In genomic region chr12:48852734-48853168, GRCh38 we compare ENCODE assay signal across 8 cellular contexts. TPM values are rescaled to one million over a fixed set of nuclear protein-coding genes. Genes with fewer than 3 reads are reported as not detected.
DNase-seq lines count a peak whose midpoint lies in the region; ATAC-seq and TF ChIP-seq lines count a peak whose summit lies in the region.

No MANE protein-coding gene starts in this region.

- no peaks in the 10 kb centered on the region for H3K9me3 ChIP-seq in iPS-18c (ENCODE audit: control insufficient read depth, insufficient read depth, low read length)
- H3K9me3 ChIP-seq in suprapubic skin = no peaks in the 10 kb centered on the region

- H3K4me3 ChIP-seq in iPS-18c (ENCODE audit: insufficient read depth, low read depth, low read length) (peak overlapping the region; percentile 40; the same call in 1 of the 2 replicates), suprapubic skin (peak overlapping the region; percentile 72)

- H3K27me3 Mint-ChIP-seq in activated naive CD4-positive, alpha-beta T cell treated with anti-CD3 and anti-CD28 coated beads, Interleukin-2, amount 50 U/mL, for 24 hours = no peaks in the 10 kb centered on the region
- no peaks in the 10 kb centered on the region for H3K27me3 Mint-ChIP-seq in activated CD8-positive, alpha-beta T cell treated with anti-CD3 and anti-CD28 coated beads for 36 hours

- no peak for ATAC-seq in activated CD8-positive, alpha-beta T cell treated with anti-CD3 and anti-CD28 coated beads for 36 hours
- no peak for ATAC-seq in HG02588 (IDR thresholded peaks at IDR 0.05; ENCODE audit: unreplicated experiment)
- no peak for ATAC-seq in omental fat pad (ENCODE audit: low FRiP score)

- no peaks in the 10 kb centered on the region for H3K9me3 Mint-ChIP-seq in activated naive CD4-positive, alpha-beta T cell treated with anti-CD3 and anti-CD28 coated beads, Interleukin-2, amount 50 U/mL, for 24 hours
- H3K9me3 Mint-ChIP-seq in activated CD8-positive, alpha-beta T cell treated with anti-CD3 and anti-CD28 coated beads for 36 hours = no peaks in the 10 kb centered on the region

- no peaks in the 10 kb centered on the region for H3K36me3 ChIP-seq in suprapubic skin

- peak overlapping the region; percentile 85 for H3K27ac ChIP-seq in suprapubic skin

- peaks cover 28% of the 10 kb centered on the region for H3K4me1 ChIP-seq in suprapubic skin

- no peak for TF ChIP-seq POLR2A in suprapubic skin (IDR thresholded peaks at IDR 0.05)

- POLR2A ChIA-PET in activated CD8-positive, alpha-beta T cell treated with anti-CD3 and anti-CD28 coated beads for 36 hours (lab: Charles Lee) = interaction anchor here (0.8 to 5.8 kb wide), 17 partner anchors 13 to 279 kb away, joined by 3 to 56 read pairs (median 4); partner anchors contain the start of genes CCNT1, FKBP11, RND1 and TUBA1B

- peak overlapping the region; percentile 97 for H3K27ac Mint-ChIP-seq in activated naive CD4-positive, alpha-beta T cell treated with anti-CD3 and anti-CD28 coated beads, Interleukin-2, amount 50 U/mL, for 24 hours
- H3K27ac Mint-ChIP-seq in activated CD8-positive, alpha-beta T cell treated with anti-CD3 and anti-CD28 coated beads for 36 hours = peak overlapping the region; percentile 96

- H3K36me3 Mint-ChIP-seq in activated naive CD4-positive, alpha-beta T cell treated with anti-CD3 and anti-CD28 coated beads, Interleukin-2, amount 50 U/mL, for 24 hours = peaks cover 5% of the 10 kb centered on the region
- peaks cover 22% of the 10 kb centered on the region for H3K36me3 Mint-ChIP-seq in activated CD8-positive, alpha-beta T cell treated with anti-CD3 and anti-CD28 coated beads for 36 hours (ENCODE audit: low read depth)

- peak overlapping the region; percentile 87 for H3K4me3 Mint-ChIP-seq in activated naive CD4-positive, alpha-beta T cell treated with anti-CD3 and anti-CD28 coated beads, Interleukin-2, amount 50 U/mL, for 24 hours
- H3K4me3 Mint-ChIP-seq in activated CD8-positive, alpha-beta T cell treated with anti-CD3 and anti-CD28 coated beads for 36 hours = peak overlapping the region; percentile 97

- TF ChIP-seq CTCF in activated CD8-positive, alpha-beta T cell treated with anti-CD3 and anti-CD28 coated beads for 36 hours (IDR thresholded peaks at IDR 0.05) = no peak
- TF ChIP-seq CTCF in suprapubic skin (IDR thresholded peaks at IDR 0.05) = no peak
- TF ChIP-seq CTCF in omental fat pad (IDR thresholded peaks at IDR 0.05) = no peak

- H3K4me1 Mint-ChIP-seq in activated naive CD4-positive, alpha-beta T cell treated with anti-CD3 and anti-CD28 coated beads, Interleukin-2, amount 50 U/mL, for 24 hours = peaks cover 34% of the 10 kb centered on the region
- peaks cover 25% of the 10 kb centered on the region for H3K4me1 Mint-ChIP-seq in activated CD8-positive, alpha-beta T cell treated with anti-CD3 and anti-CD28 coated beads for 36 hours (ENCODE audit: low read depth)

- H3K27me3 ChIP-seq in suprapubic skin = no peaks in the 10 kb centered on the region

- WGBS in suprapubic skin = under 1% methylated on average over 5 of the region's 5 CpGs

- intact Hi-C loops in activated CD8-positive, alpha-beta T cell treated with anti-CD3 and anti-CD28 coated beads for 36 hours (cut with micrococcal nuclease) = loop anchor here (1.0 to 5.0 kb wide), 3 partner anchors 39 to 125 kb away; partner anchors contain the start of gene WNT1

- CTCF ChIA-PET in activated CD8-positive, alpha-beta T cell treated with anti-CD3 and anti-CD28 coated beads for 36 hours (lab: Charles Lee) = interaction anchor here (0.7 to 12.8 kb wide), 64 partner anchors 8 to 482 kb away, joined by 3 to 294 read pairs (median 5); partner anchors contain the start of genes ARF3, CACNB3, FKBP11 and PRKAG1

- no peak for TF ChIP-seq EP300 in suprapubic skin (IDR thresholded peaks at IDR 0.05)

- DNase-seq in activated naive CD4-positive, alpha-beta T cell (lab: John Stamatoyannopoulos, UW) = no peak
- DNase-seq in activated CD8-positive, alpha-beta T cell treated with anti-CD3 and anti-CD28 coated beads for 36 hours = no peak
- DNase-seq in suprapubic skin (ENCODE audit: low spot score in 2 of 2) (no peak), cerebellar nuclear complex (lab: John Stamatoyannopoulos, UW) (no peak), omental fat pad (ENCODE audit: low spot score) (no peak)

RNA-seq across cellular contexts. Expression of gene DDX23, which starts 0.8 kb away (rescaled TPM):
- total RNA-seq in activated CD8-positive, alpha-beta T cell treated with anti-CD3 and anti-CD28 coated beads for 36 hours = 10 to 100 TPM; 84.5 to 95.6 TPM
- 100 to 1,000 TPM in 1 of 4 donors, 10 to 100 TPM in 3; 55.0 to 125 (median 62.2) TPM for total RNA-seq in suprapubic skin
- total RNA-seq in omental fat pad = 10 to 100 TPM; 44.9 to 85.0 (median 62.0) TPM

RNA-seq across cellular contexts. Expression of gene RND1, which starts 12.9 kb away (rescaled TPM):
- 1 to 10 TPM; 2.3 to 3.2 TPM for total RNA-seq in activated CD8-positive, alpha-beta T cell treated with anti-CD3 and anti-CD28 coated beads for 36 hours
- total RNA-seq in suprapubic skin (1 to 10 TPM in 1 of 4 donors, under 1 TPM in 2, not detected in 1; 0.40 to 1.1 (median 0.65) TPM), omental fat pad (1 to 10 TPM; 1.3 to 5.8 (median 4.6) TPM)

RNA-seq across cellular contexts. Expression of gene CACNB3, which starts 34.5 kb away (rescaled TPM):
- total RNA-seq in activated CD8-positive, alpha-beta T cell treated with anti-CD3 and anti-CD28 coated beads for 36 hours = 1 to 10 TPM; 7.7 to 8.2 TPM
- 10 to 100 TPM; 12.3 to 27.8 (median 17.3) TPM for total RNA-seq in suprapubic skin
- total RNA-seq in omental fat pad = 10 to 100 TPM in 1 of 4 donors, 1 to 10 TPM in 3; 6.8 to 18.1 (median 8.5) TPM
